Comparison of ENCODE assay signal across 11 cellular contexts in the genomic region with DNA sequence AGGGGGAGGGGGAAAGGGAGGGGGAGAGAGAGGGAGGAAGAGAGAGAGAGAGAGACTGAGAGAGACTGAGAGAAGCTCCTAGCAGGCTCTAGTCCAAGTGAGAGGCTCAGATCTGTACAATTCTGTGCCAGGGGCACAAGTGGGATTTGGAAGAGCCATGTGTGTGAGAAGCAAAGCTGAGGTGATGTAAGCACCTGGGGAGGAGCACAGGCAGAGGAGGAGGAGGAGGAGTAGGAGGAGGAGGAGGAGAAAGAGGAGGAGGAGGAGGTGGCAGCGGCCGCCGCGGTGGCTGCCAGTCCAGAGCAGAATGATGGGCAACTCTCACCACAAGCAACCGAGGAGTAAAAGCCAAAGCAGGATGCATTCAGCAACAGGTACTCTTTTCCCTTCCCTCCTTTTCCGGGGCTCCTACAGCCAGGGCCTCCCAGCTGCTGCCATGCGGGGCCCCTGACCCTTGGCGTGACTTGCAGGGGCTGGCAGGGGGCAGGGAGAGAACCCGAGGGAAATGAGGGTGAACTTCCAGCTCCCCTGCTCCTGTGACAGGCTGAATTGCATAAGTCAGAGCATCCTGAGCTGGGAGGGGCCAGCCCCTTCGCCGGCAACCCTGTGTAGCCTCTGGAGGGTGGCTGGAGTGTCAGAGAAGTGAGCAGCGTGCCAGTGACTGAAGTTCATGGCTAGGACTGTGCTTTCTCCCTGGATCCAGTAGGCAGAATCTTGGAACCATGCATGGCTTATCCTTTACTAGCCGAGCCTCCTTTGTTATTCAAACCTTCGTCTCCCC.
A peak's percentile ranks its signal among the peaks of the same experiment; 100 is the strongest.
DNase-seq lines count a peak whose midpoint lies in the region; ATAC-seq and TF ChIP-seq lines count a peak whose summit lies in the region.
"Had no signal": no experiment of that assay in that cellular context is flagged by ENCODE, and none has a peak within 500 bp of the region (broad histone marks: within the 10 kb centered on the region; RNA-seq: fewer than 3 reads in every experiment).

No MANE protein-coding gene starts in this region.

- H2AK5ac ChIP-seq in mesendoderm (ENCODE audit: low read length) = no peak overlapping the region

- H3K4me1 Mint-ChIP-seq in activated naive CD4-positive, alpha-beta T cell treated with anti-CD3 and anti-CD28 coated beads, Interleukin-2, amount 50 U/mL, for 24 hours = no peaks in the 10 kb centered on the region
- H3K4me1 Mint-ChIP-seq in brain = peaks cover 56% of the 10 kb centered on the region

- TF ChIP-seq CTCF in brain (conservative IDR thresholded peaks at IDR 0.05) = no peak
- no peak for TF ChIP-seq CTCF in tibial artery (IDR thresholded peaks at IDR 0.05)

- DNase-seq in activated naive CD4-positive, alpha-beta T cell treated with anti-CD3 and anti-CD28 coated beads, Interleukin-2, amount 50 U/mL, for 16 hours = no peak
- no peak for DNase-seq in mesendoderm
- no peak for DNase-seq in tibial artery
- no peak for DNase-seq in NCI-H446 (lab: John Stamatoyannopoulos, UW)
- DNase-seq: central memory CD4-positive, alpha-beta T cell; naive B cell; Peyer's patch had no signal

- H3K79me2 ChIP-seq in mesendoderm (ENCODE audit: control insufficient read depth, insufficient read depth, low read length) = no peaks in the 10 kb centered on the region

- H3K9me3 Mint-ChIP-seq in activated naive CD4-positive, alpha-beta T cell treated with anti-CD3 and anti-CD28 coated beads, Interleukin-2, amount 50 U/mL, for 24 hours = no peaks in the 10 kb centered on the region
- peaks cover 0 to 7% (median 0%) of the 10 kb centered on the region in 5 experiments for H3K9me3 Mint-ChIP-seq in brain
- H3K9me3 Mint-ChIP-seq: naive B cell had no signal

- no peaks in the 10 kb centered on the region for H3K36me3 Mint-ChIP-seq in activated naive CD4-positive, alpha-beta T cell treated with anti-CD3 and anti-CD28 coated beads, Interleukin-2, amount 50 U/mL, for 24 hours
- no peaks in the 10 kb centered on the region for H3K36me3 Mint-ChIP-seq in brain
- H3K36me3 Mint-ChIP-seq: naive B cell had no signal

- H2BK5ac ChIP-seq in mesendoderm (ENCODE audit: low read length) = no peak overlapping the region

- H3K9me3 ChIP-seq in tibial artery = no peaks in the 10 kb centered on the region
- H3K9me3 ChIP-seq: Peyer's patch had no signal

- H4K5ac ChIP-seq in mesendoderm (ENCODE audit: low read length) = no peak overlapping the region

- no peaks in the 10 kb centered on the region for H3K4me1 ChIP-seq in mesendoderm (ENCODE audit: control insufficient read depth, low read depth, low read length)
- H3K4me1 ChIP-seq in tibial artery = peaks cover 0 to 20% (median 10%) of the 10 kb centered on the region in 4 donors
- H3K4me1 ChIP-seq: Peyer's patch had no signal

- H3K4ac ChIP-seq in mesendoderm (ENCODE audit: low read depth, low read length) = no peak overlapping the region

- peak overlapping the region; percentile 25 for H3K56ac ChIP-seq in mesendoderm (ENCODE audit: low read length)

- H3K23ac ChIP-seq in mesendoderm (ENCODE audit: low read length) = no peak overlapping the region

- peaks cover 10% of the 10 kb centered on the region for H3K27me3 Mint-ChIP-seq in activated naive CD4-positive, alpha-beta T cell treated with anti-CD3 and anti-CD28 coated beads, Interleukin-2, amount 50 U/mL, for 24 hours
- peaks cover 12% of the 10 kb centered on the region for H3K27me3 Mint-ChIP-seq in brain

- intact Hi-C loops in tibial artery (cut with DNase I; ENCODE audit: low total_unique reads) = no loop called here

- WGBS in mesendoderm (ENCODE audit: extremely low coverage, insufficient coverage, low lambda C conversion rate) = no CpG with 5 or more reads among the region's 14 CpGs

- H3K27ac Mint-ChIP-seq in activated naive CD4-positive, alpha-beta T cell treated with anti-CD3 and anti-CD28 coated beads, Interleukin-2, amount 50 U/mL, for 24 hours = peak overlapping the region; percentile 59
- H3K27ac Mint-ChIP-seq in brain = peak overlapping the region in 3 of 5 experiments; percentile 18 to 92 (median 85)

- H3K9ac ChIP-seq in mesendoderm (ENCODE audit: low read length) = no peak overlapping the region

- no peak overlapping the region for H4K8ac ChIP-seq in mesendoderm (ENCODE audit: low read depth, low read length)

- no peaks in the 10 kb centered on the region for H3K79me1 ChIP-seq in mesendoderm (ENCODE audit: low read length)

- H3K27me3 ChIP-seq in mesendoderm (ENCODE audit: insufficient read depth, low read length, poor library complexity) (no peaks in the 10 kb centered on the region), tibial artery (no peaks in the 10 kb centered on the region)
- H3K27me3 ChIP-seq: Peyer's patch had no signal

- no peak overlapping the region for H3K4me2 ChIP-seq in mesendoderm (ENCODE audit: low read length)

- H3K36me3 ChIP-seq in mesendoderm (ENCODE audit: control insufficient read depth, insufficient read depth, low read length) (no peaks in the 10 kb centered on the region), tibial artery (no peaks in the 10 kb centered on the region)
- H3K36me3 ChIP-seq: Peyer's patch had no signal

- H3K18ac ChIP-seq in mesendoderm (ENCODE audit: low read length) = no peak overlapping the region

- ATAC-seq in HG03571 (IDR thresholded peaks at IDR 0.05; ENCODE audit: unreplicated experiment) (no peak), GM18873 (IDR thresholded peaks at IDR 0.05; ENCODE audit: low FRiP score, unreplicated experiment) (no peak)

- H3K4me3 ChIP-seq in mesendoderm (ENCODE audit: low read length) (no peak overlapping the region), tibial artery (peak overlapping the region; percentile 35 to 37)
- H3K4me3 ChIP-seq: Peyer's patch had no signal

- no peak overlapping the region for H2BK15ac ChIP-seq in mesendoderm (replicated peaks; ENCODE audit: low read depth)

- H3K27ac ChIP-seq in mesendoderm (ENCODE audit: low read depth, low read length) (no peak overlapping the region), tibial artery (peak overlapping the region in 1 of 2 donors; percentile 28)
- H3K27ac ChIP-seq: Peyer's patch had no signal

- no peak overlapping the region for H3K4me3 Mint-ChIP-seq in activated naive CD4-positive, alpha-beta T cell treated with anti-CD3 and anti-CD28 coated beads, Interleukin-2, amount 50 U/mL, for 24 hours
- peak overlapping the region; percentile 76 to 82 (median 79) for H3K4me3 Mint-ChIP-seq in brain

- H2BK120ac ChIP-seq in mesendoderm (ENCODE audit: low read depth, low read length) = no peak overlapping the region
